ENCODE assay signal across 10 cellular contexts in genomic region chr2:224930990-224931389, GRCh38.
DNase-seq lines count a peak whose midpoint lies in the region; ATAC-seq and TF ChIP-seq lines count a peak whose summit lies in the region.
"Had no signal": no experiment of that assay in that cellular context is flagged by ENCODE, and none has a peak within 500 bp of the region (broad histone marks: within the 10 kb centered on the region; RNA-seq: fewer than 3 reads in every experiment).

No MANE protein-coding gene starts in this region.

- H4K20me1 ChIP-seq in osteoblast (ENCODE audit: insufficient read depth, low read length) = peaks cover 2% of the 10 kb centered on the region

- H3K27ac Mint-ChIP-seq in activated naive CD8-positive, alpha-beta T cell = peak overlapping the region; percentile 98

- H3K4me1 ChIP-seq in osteoblast (ENCODE audit: insufficient read depth, low read length) = peaks cover 60% of the 10 kb centered on the region

- TF ChIP-seq CTCF in GM12872 (IDR thresholded peaks at IDR 0.05; ENCODE audit: insufficient read depth, low read depth, low read length) = peak; percentile 35; the same call in 2 of the 3 replicates
- TF ChIP-seq CTCF in osteoblast (IDR thresholded peaks at IDR 0.05; ENCODE audit: extremely low read depth, low read depth, low read length) = no peak
- TF ChIP-seq CTCF in dorsolateral prefrontal cortex (IDR thresholded peaks at IDR 0.05 in 54 of 56, conservative IDR thresholded peaks at IDR 0.05 in 2 of 56; ENCODE audit: low read depth in 1 of 56, partially characterized antibody in 56 of 56) = peak in 2 of 56 donors; percentile 14 to 28

- peaks cover 35% of the 10 kb centered on the region for H3K36me3 Mint-ChIP-seq in activated naive CD8-positive, alpha-beta T cell

- intact Hi-C loops in dorsolateral prefrontal cortex (cut with DNase I) = no loop called here

- no peak overlapping the region for H2AFZ ChIP-seq in osteoblast (ENCODE audit: low read length)

- peak; percentile 71 for DNase-seq in Jurkat, Clone E6-1 (ENCODE audit: low read depth, low spot score)
- DNase-seq in osteoblast (ENCODE audit: insufficient read length, low spot score, missing footprints) (no peak), dorsolateral prefrontal cortex (no peak)
- DNase-seq: activated T-cell treated with anti-CD3 and anti-CD28 coated beads for 4 hours; stimulated activated CD4-positive, alpha-beta T cell treated with anti-CD3 and anti-CD28 coated beads, Interleukin-12 subunit alpha, Interleukin-12 subunit beta, amount 100 ng/mL, for 4 hours had no signal

- peak overlapping the region; percentile 47 for H3K27ac ChIP-seq in osteoblast (ENCODE audit: low read depth, low read length)
- H3K27ac ChIP-seq in dorsolateral prefrontal cortex = peak overlapping the region in 21 of 59 donors; percentile 2 to 73 (median 31)

- H3K27me3 ChIP-seq in osteoblast (ENCODE audit: insufficient read depth, low read length) = no peaks in the 10 kb centered on the region
- H3K27me3 ChIP-seq in dorsolateral prefrontal cortex = no peaks in the 10 kb centered on the region

- no peaks in the 10 kb centered on the region for H3K9me3 ChIP-seq in osteoblast (ENCODE audit: low read depth, low read length)

- peak overlapping the region; percentile 82 for H3K4me3 Mint-ChIP-seq in activated naive CD8-positive, alpha-beta T cell

- H3K4me2 ChIP-seq in osteoblast (ENCODE audit: insufficient read depth, low read length) = no peak overlapping the region

- no peaks in the 10 kb centered on the region for H3K27me3 Mint-ChIP-seq in activated naive CD8-positive, alpha-beta T cell

- no peaks in the 10 kb centered on the region for H3K9me3 Mint-ChIP-seq in activated naive CD8-positive, alpha-beta T cell (ENCODE audit: low read depth)

- peaks cover 28% of the 10 kb centered on the region for H3K36me3 ChIP-seq in osteoblast (ENCODE audit: insufficient read depth, low read length)

- ATAC-seq in HG03045 (IDR thresholded peaks at IDR 0.05; ENCODE audit: unreplicated experiment) = no peak
- no peak for ATAC-seq in HG03457 (IDR thresholded peaks at IDR 0.05; ENCODE audit: unreplicated experiment)
- ATAC-seq in GM21723 (IDR thresholded peaks at IDR 0.05; ENCODE audit: unreplicated experiment) = no peak

- peaks cover 98% of the 10 kb centered on the region for H3K4me1 Mint-ChIP-seq in activated naive CD8-positive, alpha-beta T cell (ENCODE audit: low read depth)

- H3K4me3 ChIP-seq in Jurkat, Clone E6-1 (ENCODE audit: low read length) = no peak overlapping the region
- H3K4me3 ChIP-seq in osteoblast (ENCODE audit: insufficient read depth, low read length) (no peak overlapping the region), dorsolateral prefrontal cortex (no peak overlapping the region)

- peaks cover 58% of the 10 kb centered on the region for H3K79me2 ChIP-seq in osteoblast (ENCODE audit: insufficient read depth, low read length)
